ENCODE assay signal across 17 cellular contexts in genomic region chr11:104361975-104362374, GRCh38.
DNase-seq lines count a peak whose midpoint lies in the region; ATAC-seq and TF ChIP-seq lines count a peak whose summit lies in the region.
"Had no signal": no experiment of that assay in that cellular context is flagged by ENCODE, and none has a peak within 500 bp of the region (broad histone marks: within the 10 kb centered on the region; RNA-seq: fewer than 3 reads in every experiment).

No MANE protein-coding gene starts in this region.

- H2AFZ ChIP-seq in DND-41 (ENCODE audit: low read depth, low read length) = peak overlapping the region; percentile 8; the same call in 1 of the 2 replicates
- H2AFZ ChIP-seq: GM23248 had no signal

- H3K4me2 ChIP-seq in DND-41 (ENCODE audit: insufficient read depth, low read length) = no peak overlapping the region
- H3K4me2 ChIP-seq: BLaER1 treated with 17β-estradiol and CSF1 and Interleukin-3, amounts not matched to agents 10 nM and 100 nM had no signal

- H3K9me3 Mint-ChIP-seq in mesothelial cell of epicardium = peaks cover 7% of the 10 kb centered on the region

- no peaks in the 10 kb centered on the region for H3K4me1 ChIP-seq in DND-41 (ENCODE audit: insufficient read depth, low read length)
- H3K4me1 ChIP-seq: BLaER1 treated with 17β-estradiol and CSF1 and Interleukin-3, amounts not matched to agents 10 nM and 100 nM had no signal

- H4K20me1 ChIP-seq in DND-41 (ENCODE audit: insufficient read depth, low read length) = no peaks in the 10 kb centered on the region
- H4K20me1 ChIP-seq: BLaER1 treated with 17β-estradiol and CSF1 and Interleukin-3, amounts not matched to agents 10 nM and 100 nM had no signal

- H3K27me3 Mint-ChIP-seq in mesothelial cell of epicardium (ENCODE audit: low read depth) = no peaks in the 10 kb centered on the region

- DNase-seq in DMS53 (lab: John Stamatoyannopoulos, UW) (peak; percentile 66), DND-41 (no peak), amniotic epithelial cell (ENCODE audit: low read depth) (peak; percentile 61), mesothelial cell of epicardium (ENCODE audit: low spot score in 2 of 2, unreplicated experiment in 2 of 2) (no peak), NCI-H1436 treated with DMSO at 0.1 percent for 48 hours (lab: John Stamatoyannopoulos, UW) (no peak), NCI-H1436 (lab: John Stamatoyannopoulos, UW) (no peak), left lobe of liver (ENCODE audit: low spot score) (no peak)
- DNase-seq: Calu3; CD8-positive, alpha-beta T cell; GDM1; GM23248; H7; HFFc6; IMR-90 had no signal

- no peak for TF ChIP-seq CTCF in DND-41 (IDR thresholded peaks at IDR 0.05; ENCODE audit: borderline replicate concordance, extremely low read depth, low read length, poor library complexity, severe bottlenecking)
- TF ChIP-seq CTCF in mesothelial cell of epicardium (IDR thresholded peaks at IDR 0.05; ENCODE audit: unreplicated experiment) = no peak

- no peak overlapping the region for H3K27ac ChIP-seq in DND-41 (ENCODE audit: low read length)
- H3K27ac ChIP-seq: BLaER1 treated with 17β-estradiol and CSF1 and Interleukin-3, amounts not matched to agents 10 nM and 100 nM; GM23248 had no signal

- H3K4me1 Mint-ChIP-seq in mesothelial cell of epicardium = peaks cover 16% of the 10 kb centered on the region
- H3K4me1 Mint-ChIP-seq: B cell had no signal

- no peaks in the 10 kb centered on the region for H3K79me2 ChIP-seq in DND-41 (ENCODE audit: insufficient read depth, low read length)

- peaks cover 3% of the 10 kb centered on the region for H3K9me3 ChIP-seq in DND-41 (ENCODE audit: insufficient read depth, low read length, severe bottlenecking)

- H3K27me3 ChIP-seq in DND-41 (ENCODE audit: insufficient read depth, low read length, poor library complexity) = no peaks in the 10 kb centered on the region
- H3K27me3 ChIP-seq: BLaER1 treated with 17β-estradiol and CSF1 and Interleukin-3, amounts not matched to agents 10 nM and 100 nM had no signal

- ATAC-seq in DND-41 (ENCODE audit: insufficient read depth, low read depth) (no peak), left lobe of liver (no peak)
- ATAC-seq: CD8-positive, alpha-beta T cell; HCT116 had no signal

- H3K4me3 Mint-ChIP-seq in mesothelial cell of epicardium = no peak overlapping the region
- H3K4me3 Mint-ChIP-seq: B cell; CD8-positive, alpha-beta T cell; HFFc6 had no signal

- H3K36me3 Mint-ChIP-seq in mesothelial cell of epicardium = peaks cover 5% of the 10 kb centered on the region
- H3K36me3 Mint-ChIP-seq: CD8-positive, alpha-beta T cell had no signal

- H3K36me3 ChIP-seq in DND-41 (ENCODE audit: insufficient read depth, low read length) = no peaks in the 10 kb centered on the region
- H3K36me3 ChIP-seq: BLaER1 treated with 17β-estradiol and CSF1 and Interleukin-3, amounts not matched to agents 10 nM and 100 nM had no signal

- peak overlapping the region; percentile 13 for H3K27ac Mint-ChIP-seq in mesothelial cell of epicardium
- H3K27ac Mint-ChIP-seq: B cell; CD8-positive, alpha-beta T cell; HFFc6 had no signal

- no peak overlapping the region for H3K9ac ChIP-seq in DND-41 (ENCODE audit: low read depth, low read length)
- H3K9ac ChIP-seq: BLaER1 treated with 17β-estradiol and CSF1 and Interleukin-3, amounts not matched to agents 10 nM and 100 nM; GM23248 had no signal

- no peak overlapping the region for H3K4me3 ChIP-seq in DND-41 (ENCODE audit: low read depth in 1 of 2, low read length in 2 of 2)
- H3K4me3 ChIP-seq: BLaER1 treated with 17β-estradiol and CSF1 and Interleukin-3, amounts not matched to agents 10 nM and 100 nM; GM23248 had no signal

Comparison
In these comparisons a context has a peak if more than half of its experiments do, and no peak if none do; other contexts are left out.
1. DNase-seq: peak in DMS53 (single experiment) and amniotic epithelial cell (single experiment); none in DND-41 (single experiment), mesothelial cell of epicardium (0 of 2), NCI-H1436 treated with DMSO at 0.1 percent for 48 hours (single experiment), NCI-H1436 (single experiment) and left lobe of liver (single experiment).